Comparison of ENCODE assay signal across 1 cellular context in genomic region chr1:84504580-84505021, GRCh38.
TF ChIP-seq lines count a peak whose summit lies in the region.

No MANE protein-coding gene starts in this region.

TF ChIP-seq in H1, 55 proteins besides CTCF, POLR2A, EP300 and RAD21 (continued from another document):
- TF ChIP-seq CHD7 (IDR thresholded peaks at IDR 0.05; ENCODE audit: insufficient replicate concordance, low read length): no peak
- TF ChIP-seq TBP (IDR thresholded peaks at IDR 0.05; ENCODE audit: low read depth, low read length): no peak
- no peak for TF ChIP-seq BCL11A (IDR thresholded peaks at IDR 0.05; ENCODE audit: low read depth in 2 of 2, low read length in 2 of 2)
